ENCODE assay signal across 34 cellular contexts in genomic region chr17:67098022-67098421, GRCh38. TPM values are rescaled to one million over a fixed set of nuclear protein-coding genes. Genes with fewer than 3 reads are reported as not detected.
"Had no signal": no experiment of that assay in that cellular context is flagged by ENCODE, and none has a peak within 500 bp of the region (broad histone marks: within the 10 kb centered on the region; RNA-seq: fewer than 3 reads in every experiment).

No MANE protein-coding gene starts in this region.

- H3K27me3 ChIP-seq: ascending aorta, breast epithelium, cardiac muscle cell, dorsolateral prefrontal cortex, esophagus muscularis mucosa, foreskin keratinocyte, gastroesophageal sphincter had no signal

- DNase-seq: activated B cell treated with CpG ODN at 0.5 μM for 24 hours; activated CD4-positive, alpha-beta memory T cell treated with anti-CD3 and anti-CD28 coated beads, Interleukin-2, amount 10 ng/mL, durations not matched to agents 7 days and 5 days; activated CD4-positive, alpha-beta T cell treated with anti-CD3 and anti-CD28 coated beads, Interleukin-2, amount 10 ng/mL, durations not matched to agents 24 days and 14 days; activated CD8-positive, alpha-beta memory T cell treated with anti-CD3 and anti-CD28 coated beads, Interleukin-2, amount 50 U/mL, for 48 hours; activated gamma-delta T cell; activated naive CD4-positive, alpha-beta T cell; activated naive CD4-positive, alpha-beta T cell treated with anti-CD3 and anti-CD28 coated beads, Interleukin-2, amount 10 ng/mL, durations not matched to agents 7 days and 5 days; activated naive CD8-positive, alpha-beta T cell treated with anti-CD3 and anti-CD28 coated beads, Interleukin-2, amount 10 ng/mL, durations not matched to agents 7 days and 5 days; activated T-cell treated with anti-CD3 and anti-CD28 coated beads for 4 hours; activated T-cell treated with anti-CD3 and anti-CD28 coated beads, Interleukin-2, amount 50 U/mL, for 48 hours; central memory CD4-positive, alpha-beta T cell; cerebellar nuclear complex; dorsolateral prefrontal cortex; effector memory CD4-positive, alpha-beta T cell; endodermal cell; erythroblast; foreskin keratinocyte; T-helper 1 cell; T-helper 17 cell; T1000; WERI-Rb-1 had no signal

- ATAC-seq: activated CD4-positive, CD25-positive, alpha-beta regulatory T cell treated with anti-CD3 and anti-CD28 coated beads, Interleukin-2, amount 50 U/mL, for 24 hours; activated naive CD4-positive, alpha-beta T cell treated with anti-CD3 and anti-CD28 coated beads, Interleukin-2, amount 50 U/mL, for 72 hours; foreskin keratinocyte; gastroesophageal sphincter; T-helper 17 cell had no signal

- H3K9me3 ChIP-seq: ascending aorta, breast epithelium, esophagus muscularis mucosa, gastroesophageal sphincter had no signal

- H3K4me3 Mint-ChIP-seq: activated B cell treated with CpG ODN at 0.5 μM for 24 hours; activated CD4-positive, alpha-beta memory T cell treated with anti-CD3 and anti-CD28 coated beads, Interleukin-2, amount 10 ng/mL, durations not matched to agents 7 days and 5 days; activated CD4-positive, alpha-beta T cell treated with anti-CD3 and anti-CD28 coated beads, Interleukin-2, amount 10 ng/mL, durations not matched to agents 24 days and 14 days; activated naive CD4-positive, alpha-beta T cell treated with anti-CD3 and anti-CD28 coated beads, Interleukin-2, amount 10 ng/mL, durations not matched to agents 7 days and 5 days; activated naive CD8-positive, alpha-beta T cell treated with anti-CD3 and anti-CD28 coated beads, Interleukin-2, amount 10 ng/mL, durations not matched to agents 7 days and 5 days; activated T-helper 1 cell treated with anti-CD3 and anti-CD28 coated beads, Interleukin-12 subunit alpha, Interleukin-12 subunit beta, Interleukin-2, Interleukin-4 antibody, amounts not matched to agents 30 ng/mL and 10 ng/mL and 1 ng/mL, durations not matched to agents 14 hours and 24 hours and 36 hours; brain; dendritic cell treated with granulocyte-macrophage colony-stimulating factor and Interleukin-4, amounts not matched to agents 40 ng/mL and 50 ng/mL, for 4 days; endodermal cell; T-helper 17 cell; T-helper 2 cell treated with Interferon-gamma antibody and Interleukin-4, amounts not matched to agents 5 μg/mL and 100 μg/mL, for 36 hours had no signal

- H3K36me3 ChIP-seq: breast epithelium had no signal

- H3K27ac ChIP-seq: ascending aorta, breast epithelium, cardiac muscle cell, coronary artery, dorsolateral prefrontal cortex, esophagus muscularis mucosa, foreskin keratinocyte, gastroesophageal sphincter, WERI-Rb-1 had no signal

- H3K4me1 ChIP-seq: ascending aorta, breast epithelium had no signal

- H3K9me3 Mint-ChIP-seq: activated B cell treated with CpG ODN at 0.5 μM for 24 hours; activated CD4-positive, alpha-beta memory T cell treated with anti-CD3 and anti-CD28 coated beads, Interleukin-2, amount 10 ng/mL, durations not matched to agents 7 days and 5 days; activated naive CD4-positive, alpha-beta T cell treated with anti-CD3 and anti-CD28 coated beads, Interleukin-2, amount 10 ng/mL, durations not matched to agents 7 days and 5 days; activated naive CD4-positive, alpha-beta T cell treated with anti-CD3 and anti-CD28 coated beads, Interleukin-2, amount 50 U/mL, for 72 hours; activated T-helper 1 cell treated with anti-CD3 and anti-CD28 coated beads, Interleukin-12 subunit alpha, Interleukin-12 subunit beta, Interleukin-2, Interleukin-4 antibody, amounts not matched to agents 30 ng/mL and 10 ng/mL and 1 ng/mL, durations not matched to agents 14 hours and 24 hours and 36 hours; brain; dendritic cell treated with granulocyte-macrophage colony-stimulating factor and Interleukin-4, amounts not matched to agents 40 ng/mL and 50 ng/mL, for 4 days; endodermal cell; T-helper 2 cell treated with Interferon-gamma antibody and Interleukin-4, amounts not matched to agents 5 μg/mL and 100 μg/mL, for 36 hours had no signal

- H3K27me3 Mint-ChIP-seq: activated B cell treated with CpG ODN at 0.5 μM for 24 hours; activated CD4-positive, alpha-beta memory T cell treated with anti-CD3 and anti-CD28 coated beads, Interleukin-2, amount 10 ng/mL, durations not matched to agents 7 days and 5 days; activated CD4-positive, alpha-beta T cell treated with anti-CD3 and anti-CD28 coated beads, Interleukin-2, amount 10 ng/mL, durations not matched to agents 24 days and 14 days; activated naive CD4-positive, alpha-beta T cell treated with anti-CD3 and anti-CD28 coated beads, Interleukin-2, amount 10 ng/mL, durations not matched to agents 7 days and 5 days; activated naive CD8-positive, alpha-beta T cell treated with anti-CD3 and anti-CD28 coated beads, Interleukin-2, amount 10 ng/mL, durations not matched to agents 7 days and 5 days; brain; dendritic cell treated with granulocyte-macrophage colony-stimulating factor and Interleukin-4, amounts not matched to agents 40 ng/mL and 50 ng/mL, for 4 days; T-helper 17 cell had no signal

- H3K27ac Mint-ChIP-seq: activated B cell treated with CpG ODN at 0.5 μM for 24 hours; activated CD4-positive, alpha-beta memory T cell treated with anti-CD3 and anti-CD28 coated beads, Interleukin-2, amount 10 ng/mL, durations not matched to agents 7 days and 5 days; activated CD4-positive, alpha-beta T cell treated with anti-CD3 and anti-CD28 coated beads, Interleukin-2, amount 10 ng/mL, durations not matched to agents 24 days and 14 days; activated naive CD4-positive, alpha-beta T cell treated with anti-CD3 and anti-CD28 coated beads, Interleukin-2, amount 10 ng/mL, durations not matched to agents 7 days and 5 days; activated naive CD4-positive, alpha-beta T cell treated with anti-CD3 and anti-CD28 coated beads, Interleukin-2, amount 50 U/mL, for 72 hours; activated naive CD8-positive, alpha-beta T cell treated with anti-CD3 and anti-CD28 coated beads, Interleukin-2, amount 10 ng/mL, durations not matched to agents 7 days and 5 days; activated T-helper 1 cell treated with anti-CD3 and anti-CD28 coated beads, Interleukin-12 subunit alpha, Interleukin-12 subunit beta, Interleukin-2, Interleukin-4 antibody, amounts not matched to agents 30 ng/mL and 10 ng/mL and 1 ng/mL, durations not matched to agents 14 hours and 24 hours and 36 hours; dendritic cell treated with granulocyte-macrophage colony-stimulating factor and Interleukin-4, amounts not matched to agents 40 ng/mL and 50 ng/mL, for 4 days; endodermal cell; T-helper 17 cell; T-helper 2 cell treated with Interferon-gamma antibody and Interleukin-4, amounts not matched to agents 5 μg/mL and 100 μg/mL, for 36 hours had no signal

- H3K4me3 ChIP-seq: ascending aorta, breast epithelium, cardiac muscle cell, coronary artery, dorsolateral prefrontal cortex, esophagus muscularis mucosa, gastroesophageal sphincter had no signal

- H3K4me1 Mint-ChIP-seq: endodermal cell had no signal

RNA-seq across cellular contexts. Expression of gene CACNG1, which starts 53.7 kb away (rescaled TPM):
- total RNA-seq: activated B cell treated with CpG ODN at 0.5 μM for 24 hours; activated CD4-positive, alpha-beta memory T cell treated with anti-CD3 and anti-CD28 coated beads, Interleukin-2, amount 10 ng/mL, durations not matched to agents 7 days and 5 days; activated CD4-positive, alpha-beta T cell treated with anti-CD3 and anti-CD28 coated beads, Interleukin-2, amount 10 ng/mL, durations not matched to agents 24 days and 14 days; activated naive CD4-positive, alpha-beta T cell treated with anti-CD3 and anti-CD28 coated beads, Interleukin-2, amount 50 U/mL, for 72 hours; activated naive CD8-positive, alpha-beta T cell treated with anti-CD3 and anti-CD28 coated beads, Interleukin-2, amount 10 ng/mL, durations not matched to agents 7 days and 5 days; activated T-helper 1 cell treated with anti-CD3 and anti-CD28 coated beads, Interleukin-12 subunit alpha, Interleukin-12 subunit beta, Interleukin-2, Interleukin-4 antibody, amounts not matched to agents 30 ng/mL and 10 ng/mL and 1 ng/mL, durations not matched to agents 14 hours and 24 hours and 36 hours; ascending aorta; breast epithelium; cardiac muscle cell; endodermal cell; esophagus muscularis mucosa; foreskin keratinocyte; gastroesophageal sphincter; glomerular endothelial cell; T-helper 17 cell had no signal
- polyA plus RNA-seq: cardiac muscle cell, foreskin keratinocyte had no signal
